Comparison of ENCODE assay signal across 28 cellular contexts in the genomic region with DNA sequence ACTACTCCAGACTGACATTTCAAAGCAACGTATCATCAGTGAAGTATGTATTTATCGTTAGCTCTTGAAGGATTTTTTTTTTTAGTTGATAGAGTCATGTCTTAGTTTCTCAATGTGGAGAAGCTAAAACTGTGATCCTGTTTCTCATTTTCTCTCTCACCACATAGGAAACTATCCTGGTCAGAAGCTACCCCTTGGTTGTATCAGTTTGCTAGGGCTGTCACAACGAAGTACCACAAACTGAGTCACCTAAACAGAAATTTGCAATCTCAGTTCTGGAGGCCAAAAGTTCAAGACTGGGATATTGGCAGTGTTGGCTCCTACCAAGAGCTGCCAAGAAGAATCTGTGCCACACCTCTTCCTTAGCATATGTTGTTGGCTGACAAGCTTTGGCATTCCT.
"Had no signal": no experiment of that assay in that cellular context is flagged by ENCODE, and none has a peak within 500 bp of the region (broad histone marks: within the 10 kb centered on the region; RNA-seq: fewer than 3 reads in every experiment).

No MANE protein-coding gene starts in this region.

- DNase-seq: cortex of kidney; effector CD8-positive, alpha-beta T cell; effector memory CD8-positive, alpha-beta T cell; endodermal cell; erythroblast; esophagus squamous epithelium; foreskin fibroblast; foreskin melanocyte; gastrocnemius medialis; glutamatergic neuron; head of caudate nucleus; heart right ventricle; hippocampal formation; left cardiac atrium; left lung; left ventricle myocardium superior; lower lobe of right lung; mesenchymal stem cell; mucosa of descending colon; naive B cell; naive thymus-derived CD8-positive, alpha-beta T cell had no signal

- H3K27me3 Mint-ChIP-seq: dendritic cell treated with granulocyte-macrophage colony-stimulating factor and Interleukin-4, amounts not matched to agents 40 ng/mL and 50 ng/mL, for 4 days had no signal

- H3K4me3 ChIP-seq: esophagus squamous epithelium, gastrocnemius medialis, heart right ventricle, left lung, lower lobe of right lung, mucosa of descending colon had no signal

- H3K27me3 ChIP-seq: esophagus squamous epithelium, gastrocnemius medialis, heart right ventricle, left lung had no signal

- ATAC-seq: effector memory CD8-positive, alpha-beta T cell; esophagus mucosa; gastrocnemius medialis; heart right ventricle; left lung; left ventricle myocardium superior; lower lobe of right lung; mucosa of descending colon; naive thymus-derived CD8-positive, alpha-beta T cell had no signal

- H3K4me1 ChIP-seq: esophagus squamous epithelium, gastrocnemius medialis, heart right ventricle, left lung, lower lobe of right lung had no signal

- FAIRE-seq: endometrium, islet of Langerhans, keratinocyte had no signal

- H3K4me1 Mint-ChIP-seq: endodermal cell; mesothelial cell of epicardium; naive B cell; naive thymus-derived CD8-positive, alpha-beta T cell had no signal

- H3K9me3 ChIP-seq: lower lobe of right lung had no signal

- H3K27ac ChIP-seq: epithelial cell of prostate, esophagus squamous epithelium, gastrocnemius medialis, heart right ventricle, left lung, lower lobe of right lung had no signal

- H3K27ac Mint-ChIP-seq: dendritic cell treated with granulocyte-macrophage colony-stimulating factor and Interleukin-4, amounts not matched to agents 40 ng/mL and 50 ng/mL, for 4 days; effector memory CD8-positive, alpha-beta T cell; endodermal cell; mesothelial cell of epicardium; naive B cell; naive thymus-derived CD8-positive, alpha-beta T cell had no signal

- H3K36me3 ChIP-seq: esophagus squamous epithelium, gastrocnemius medialis, heart right ventricle, left lung, lower lobe of right lung had no signal

- H3K4me3 Mint-ChIP-seq: dendritic cell treated with granulocyte-macrophage colony-stimulating factor and Interleukin-4, amounts not matched to agents 40 ng/mL and 50 ng/mL, for 4 days; effector memory CD8-positive, alpha-beta T cell; endodermal cell; mesothelial cell of epicardium; naive B cell; naive thymus-derived CD8-positive, alpha-beta T cell had no signal
